20 cellular contexts compared by ENCODE assay signal in genomic region chr4:183364025-183364424, GRCh38. TPM values are rescaled to one million over a fixed set of nuclear protein-coding genes. Genes with fewer than 3 reads are reported as not detected.
DNase-seq lines count a peak whose midpoint lies in the region; ATAC-seq and TF ChIP-seq lines count a peak whose summit lies in the region.
"Had no signal": no experiment of that assay in that cellular context is flagged by ENCODE, and none has a peak within 500 bp of the region (broad histone marks: within the 10 kb centered on the region; RNA-seq: fewer than 3 reads in every experiment).

No MANE protein-coding gene starts in this region.

- peaks cover 33% of the 10 kb centered on the region for H3K4me1 Mint-ChIP-seq in endothelial cell (ENCODE audit: unreplicated experiment)
- H3K4me1 Mint-ChIP-seq: B cell; CD4-positive, CD25-positive, alpha-beta regulatory T cell had no signal

- no peaks in the 10 kb centered on the region for H4K20me1 ChIP-seq in BLaER1 treated with 17β-estradiol and CSF1 and Interleukin-3, amounts not matched to agents 10 nM and 100 nM

- H3K36me3 ChIP-seq in BLaER1 treated with 17β-estradiol and CSF1 and Interleukin-3, amounts not matched to agents 10 nM and 100 nM = no peaks in the 10 kb centered on the region

- ATAC-seq in GM18867 (IDR thresholded peaks at IDR 0.05; ENCODE audit: unreplicated experiment) = no peak
- ATAC-seq: SK-N-SH treated with all-trans-retinoic acid at 6 μM for 48 hours had no signal

- peak; percentile 60 for DNase-seq in NCI-H82 treated with DMSO at 0.1 percent for 48 hours (lab: John Stamatoyannopoulos, UW; ENCODE audit: unreplicated experiment)
- DNase-seq in endothelial cell (ENCODE audit: low spot score) = no peak
- DNase-seq in posterior vena cava (ENCODE audit: low spot score) = peak; percentile 61
- DNase-seq in NCI-H1417 (lab: John Stamatoyannopoulos, UW) = no peak
- DNase-seq in GDM1 (lab: John Stamatoyannopoulos, UW) = no peak
- DNase-seq: CD4-positive, CD25-positive, alpha-beta regulatory T cell; DMS79; HFFc6; MM.1S; NCI-H1048; NCI-H1436; NCI-H187 treated with DMSO at 0.1 percent for 48 hours; NCI-H2107; NCI-H69 had no signal

- H3K4me2 ChIP-seq in BLaER1 treated with 17β-estradiol and CSF1 and Interleukin-3, amounts not matched to agents 10 nM and 100 nM = peak overlapping the region; percentile 61 to 83 (median 70)

- peaks cover 19 to 30% (median 25%) of the 10 kb centered on the region in 10 experiments for H3K4me1 ChIP-seq in BLaER1 treated with 17β-estradiol and CSF1 and Interleukin-3, amounts not matched to agents 10 nM and 100 nM

- H3K9me3 Mint-ChIP-seq in endothelial cell (ENCODE audit: unreplicated experiment) = no peaks in the 10 kb centered on the region
- H3K9me3 Mint-ChIP-seq: CD4-positive, CD25-positive, alpha-beta regulatory T cell; HFFc6 had no signal

- peak overlapping the region in 2 of 11 experiments; percentile 11 to 32; a peak in 2 of 22 replicates for H3K27ac ChIP-seq in BLaER1 treated with 17β-estradiol and CSF1 and Interleukin-3, amounts not matched to agents 10 nM and 100 nM
- H3K27ac ChIP-seq: RWPE1 had no signal

- H3K9ac ChIP-seq in BLaER1 treated with 17β-estradiol and CSF1 and Interleukin-3, amounts not matched to agents 10 nM and 100 nM = no peak overlapping the region

- H3K4me3 ChIP-seq in BLaER1 treated with 17β-estradiol and CSF1 and Interleukin-3, amounts not matched to agents 10 nM and 100 nM = 0 out of 20 replicates have a peak overlapping the region, but pooled peaks of 1 of the 10 experiments have one; percentile 3

- peaks cover 5% of the 10 kb centered on the region for H3K36me3 Mint-ChIP-seq in endothelial cell (ENCODE audit: low read depth, unreplicated experiment)
- H3K36me3 Mint-ChIP-seq: CD4-positive, CD25-positive, alpha-beta regulatory T cell had no signal

- H3K9me3 ChIP-seq in BLaER1 treated with 17β-estradiol and CSF1 and Interleukin-3, amounts not matched to agents 10 nM and 100 nM (replicated peaks in 1 of 11) = peaks cover 0 to 4% (median 0%) of the 10 kb centered on the region in 11 experiments; a peak in 3 of 22 replicates

- H3K4me3 Mint-ChIP-seq in endothelial cell (ENCODE audit: unreplicated experiment) = no peak overlapping the region
- H3K4me3 Mint-ChIP-seq: B cell; CD4-positive, CD25-positive, alpha-beta regulatory T cell; HFFc6 had no signal

- intact Hi-C loops in posterior vena cava (cut with DNase I) = no loop called here

- H3K27me3 ChIP-seq in BLaER1 treated with 17β-estradiol and CSF1 and Interleukin-3, amounts not matched to agents 10 nM and 100 nM = no peaks in the 10 kb centered on the region

- peaks cover 11% of the 10 kb centered on the region for H3K27me3 Mint-ChIP-seq in endothelial cell (ENCODE audit: unreplicated experiment)
- H3K27me3 Mint-ChIP-seq: B cell had no signal

- H3K27ac Mint-ChIP-seq in endothelial cell (ENCODE audit: unreplicated experiment) = peak overlapping the region; percentile 70
- H3K27ac Mint-ChIP-seq: B cell; CD4-positive, CD25-positive, alpha-beta regulatory T cell; HFFc6 had no signal

- TF ChIP-seq CTCF in endothelial cell (IDR thresholded peaks at IDR 0.05; ENCODE audit: unreplicated experiment) = no peak

RNA-seq across cellular contexts. Expression of gene CLDN24, which starts 41.8 kb away (rescaled TPM):
- total RNA-seq in endothelial cell (ENCODE audit: unreplicated experiment) (not detected), posterior vena cava (not detected)
- total RNA-seq: B cell; CD4-positive, CD25-positive, alpha-beta regulatory T cell; HFFc6; NCI-H460 had no signal

RNA-seq across cellular contexts. Expression of gene CLDN22, which starts 43.9 kb away (rescaled TPM):
- total RNA-seq in endothelial cell (ENCODE audit: unreplicated experiment) (not detected), posterior vena cava (not detected)
- total RNA-seq: B cell; CD4-positive, CD25-positive, alpha-beta regulatory T cell; HFFc6; NCI-H460 had no signal

Comparison
In these comparisons a context has a peak if more than half of its experiments do, and no peak if none do; other contexts are left out.
1. DNase-seq: peak in NCI-H82 treated with DMSO at 0.1 percent for 48 hours (single experiment) and posterior vena cava (single experiment); none in endothelial cell (single experiment), NCI-H1417 (0 of 3) and GDM1 (single experiment).